8 cellular contexts compared by ENCODE assay signal in the genomic region with DNA sequence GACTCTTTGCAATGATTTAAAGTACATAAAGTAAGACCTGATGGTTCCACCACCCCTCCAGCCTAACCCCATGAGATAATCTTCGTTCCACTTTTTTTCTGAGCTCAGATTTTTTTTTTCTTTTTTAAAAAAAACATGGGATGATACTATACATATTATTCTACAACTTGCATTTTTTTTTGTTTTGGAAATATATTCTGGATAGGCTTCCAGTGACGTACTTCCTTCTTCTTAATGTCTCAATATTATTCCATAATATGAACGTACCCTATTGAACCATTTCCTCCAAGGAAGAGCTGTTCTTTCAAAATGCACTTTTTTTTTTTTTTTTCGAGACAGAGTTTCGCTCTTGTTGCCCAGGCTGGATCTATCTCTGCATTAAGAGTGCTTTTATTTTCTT. TPM values are rescaled to one million over a fixed set of nuclear protein-coding genes. Genes with fewer than 3 reads are reported as not detected.
DNase-seq lines count a peak whose midpoint lies in the region; ATAC-seq and TF ChIP-seq lines count a peak whose summit lies in the region.

No MANE protein-coding gene starts in this region.

- no peaks in the 10 kb centered on the region for H3K9me3 Mint-ChIP-seq in effector memory CD8-positive, alpha-beta T cell

- H3K27me3 ChIP-seq in DOHH2 (ENCODE audit: control insufficient read depth, low read length) = no peaks in the 10 kb centered on the region
- H3K27me3 ChIP-seq in OCI-LY1 (ENCODE audit: insufficient read depth, low read length) = no peaks in the 10 kb centered on the region
- H3K27me3 ChIP-seq in osteoblast (ENCODE audit: insufficient read depth, low read length) = peaks cover 3% of the 10 kb centered on the region
- no peaks in the 10 kb centered on the region for H3K27me3 ChIP-seq in trophoblast cell (ENCODE audit: insufficient read depth, low read length)

- H3K4me1 ChIP-seq in DOHH2 (ENCODE audit: control insufficient read depth, low read length) = peaks cover 25% of the 10 kb centered on the region
- peaks cover 27% of the 10 kb centered on the region for H3K4me1 ChIP-seq in OCI-LY1 (ENCODE audit: insufficient read depth, low read length, severe bottlenecking)
- H3K4me1 ChIP-seq in osteoblast (ENCODE audit: insufficient read depth, low read length) = peaks cover 29% of the 10 kb centered on the region
- H3K4me1 ChIP-seq in trophoblast cell (ENCODE audit: control insufficient read depth in 1 of 2, insufficient read depth in 2 of 2, low read length in 2 of 2) = no peaks in the 10 kb centered on the region

- H4K12ac ChIP-seq in trophoblast cell (ENCODE audit: low read depth, low read length) = no peak overlapping the region

- H3K36me3 Mint-ChIP-seq in effector memory CD8-positive, alpha-beta T cell (ENCODE audit: insufficient read depth) = peaks cover 26% of the 10 kb centered on the region

- no peak overlapping the region for H3K27ac ChIP-seq in DOHH2 (ENCODE audit: low read depth, low read length)
- H3K27ac ChIP-seq in OCI-LY1 (ENCODE audit: low read depth, low read length, poor library complexity, severe bottlenecking) = no peak overlapping the region
- no peak overlapping the region for H3K27ac ChIP-seq in osteoblast (ENCODE audit: low read depth, low read length)
- no peak overlapping the region for H3K27ac ChIP-seq in trophoblast cell (ENCODE audit: low read depth, low read length)

- H3K36me3 ChIP-seq in DOHH2 (ENCODE audit: control insufficient read depth, low read length) (peaks cover 8% of the 10 kb centered on the region), OCI-LY1 (ENCODE audit: insufficient read depth, low read length) (no peaks in the 10 kb centered on the region), osteoblast (ENCODE audit: insufficient read depth, low read length) (no peaks in the 10 kb centered on the region), trophoblast cell (ENCODE audit: control insufficient read depth in 1 of 2, insufficient read depth in 2 of 2, low read length in 2 of 2) (peaks cover 0 to 1% of the 10 kb centered on the region in 2 experiments)

- H3K9me3 ChIP-seq in DOHH2 (ENCODE audit: control insufficient read depth, insufficient read depth, low read length) (no peaks in the 10 kb centered on the region), OCI-LY1 (ENCODE audit: low read length) (no peaks in the 10 kb centered on the region), osteoblast (ENCODE audit: low read depth, low read length) (no peaks in the 10 kb centered on the region), trophoblast cell (ENCODE audit: insufficient read depth, low read depth, low read length) (no peaks in the 10 kb centered on the region)

- H3K4ac ChIP-seq in trophoblast cell (ENCODE audit: low read depth, low read length) = no peak overlapping the region

- no peaks in the 10 kb centered on the region; the same call in 1 of the 2 replicates for H3F3A ChIP-seq in DOHH2 (ENCODE audit: control insufficient read depth, insufficient read depth)
- 0 out of 2 replicates have a peak, but pooled peaks cover 3% of the 10 kb centered on the region for H3F3A ChIP-seq in OCI-LY1 (ENCODE audit: insufficient read depth, low read length)

- H3K9ac ChIP-seq in OCI-LY1 (ENCODE audit: low read length) (peak overlapping the region; percentile 78; the same call in 1 of the 2 replicates), trophoblast cell (ENCODE audit: low read length) (no peak overlapping the region)

- H3K79me1 ChIP-seq in trophoblast cell (ENCODE audit: low read length) = peaks cover 4% of the 10 kb centered on the region

- H3K4me3 ChIP-seq in DOHH2 (ENCODE audit: low read length) = peak overlapping the region; percentile 97
- peak overlapping the region; percentile 81 for H3K4me3 ChIP-seq in OCI-LY1 (ENCODE audit: low read depth, low read length, poor library complexity, severe bottlenecking)
- peak overlapping the region; percentile 98 for H3K4me3 ChIP-seq in osteoblast (ENCODE audit: insufficient read depth, low read length)
- H3K4me3 ChIP-seq in trophoblast cell (ENCODE audit: low read depth, low read length) = no peak overlapping the region

- H4K8ac ChIP-seq in trophoblast cell (ENCODE audit: low read depth, low read length) = no peak overlapping the region

- H3K79me2 ChIP-seq in DOHH2 (ENCODE audit: control insufficient read depth, low read length) = peaks cover 45% of the 10 kb centered on the region
- peaks cover 24% of the 10 kb centered on the region for H3K79me2 ChIP-seq in OCI-LY1 (ENCODE audit: insufficient read depth, low read length)
- peaks cover 42% of the 10 kb centered on the region for H3K79me2 ChIP-seq in osteoblast (ENCODE audit: insufficient read depth, low read length)
- peaks cover 3% of the 10 kb centered on the region for H3K79me2 ChIP-seq in trophoblast cell (ENCODE audit: control insufficient read depth, insufficient read depth, low read length, poor library complexity)

- no peak overlapping the region for H2AK5ac ChIP-seq in trophoblast cell (ENCODE audit: low read length)

- H3K4me2 ChIP-seq in DOHH2 (ENCODE audit: low read length) (peak overlapping the region; percentile 61), OCI-LY1 (ENCODE audit: low read length) (peak overlapping the region; percentile 82), osteoblast (ENCODE audit: insufficient read depth, low read length) (peak overlapping the region; percentile 88), trophoblast cell (ENCODE audit: low read length) (no peak overlapping the region)

- TF ChIP-seq CTCF in DOHH2 (IDR thresholded peaks at IDR 0.05; ENCODE audit: low read depth, low read length, poor library complexity, severe bottlenecking) = no peak
- TF ChIP-seq CTCF in OCI-LY1 (IDR thresholded peaks at IDR 0.05; ENCODE audit: low read length) = no peak
- no peak for TF ChIP-seq CTCF in osteoblast (IDR thresholded peaks at IDR 0.05; ENCODE audit: extremely low read depth, low read depth, low read length)

- no peak overlapping the region for H4K91ac ChIP-seq in trophoblast cell (ENCODE audit: low read depth, low read length)

- H2BK12ac ChIP-seq in trophoblast cell (ENCODE audit: low read length) = no peak overlapping the region

- H3K27me3 Mint-ChIP-seq in effector memory CD8-positive, alpha-beta T cell = no peaks in the 10 kb centered on the region

- H3K9me2 ChIP-seq in DOHH2 (replicated peaks; ENCODE audit: control insufficient read depth, low read length) (no peaks in the 10 kb centered on the region), OCI-LY1 (ENCODE audit: low read depth, low read length) (no peaks in the 10 kb centered on the region)

- H3K4me1 Mint-ChIP-seq in effector memory CD8-positive, alpha-beta T cell (ENCODE audit: low read depth in 2 of 2) = peaks cover 17 to 39% of the 10 kb centered on the region in 2 donors

- no CpG with 5 or more reads among the region's 5 CpGs for WGBS in trophoblast cell (ENCODE audit: extremely low coverage, insufficient coverage, insufficient read length)

- no peak overlapping the region for H2AFZ ChIP-seq in OCI-LY1 (ENCODE audit: low read length)
- no peak overlapping the region for H2AFZ ChIP-seq in osteoblast (ENCODE audit: low read length)
- H2AFZ ChIP-seq in trophoblast cell (ENCODE audit: insufficient read depth, low read length, poor library complexity) = no peak overlapping the region

- no peak overlapping the region for H3K23ac ChIP-seq in trophoblast cell (ENCODE audit: low read length)

- H3K27ac Mint-ChIP-seq in effector memory CD8-positive, alpha-beta T cell = peak overlapping the region; percentile 96 to 97

- H2BK5ac ChIP-seq in trophoblast cell (ENCODE audit: low read depth, low read length, poor library complexity) = no peak overlapping the region

- no peak for ATAC-seq in effector memory CD8-positive, alpha-beta T cell (replicated peaks)
- ATAC-seq in HG03442 (IDR thresholded peaks at IDR 0.05; ENCODE audit: unreplicated experiment) = no peak

- H3K14ac ChIP-seq in trophoblast cell (ENCODE audit: low read length) = no peak overlapping the region

- no peak overlapping the region for H3K18ac ChIP-seq in trophoblast cell (ENCODE audit: low read length)

- H4K20me1 ChIP-seq in DOHH2 (ENCODE audit: control insufficient read depth, insufficient read depth, low read depth, low read length) (no peaks in the 10 kb centered on the region), OCI-LY1 (ENCODE audit: insufficient read depth, low read length) (no peaks in the 10 kb centered on the region), osteoblast (ENCODE audit: insufficient read depth, low read length) (peaks cover 18% of the 10 kb centered on the region)

- DNase-seq in effector memory CD8-positive, alpha-beta T cell = no peak
- DNase-seq in osteoblast (ENCODE audit: insufficient read length, low spot score, missing footprints) = no peak
- no peak for DNase-seq in NCI-H1930 (lab: John Stamatoyannopoulos, UW)
- DNase-seq in trophoblast cell = no peak
- DNase-seq in stimulated activated CD4-positive, alpha-beta T cell treated with anti-CD3 and anti-CD28 coated beads, Interleukin-1b, Interleukin-23, amount 100 ng/mL, for 48 hours = no peak

- no peak overlapping the region for H2BK120ac ChIP-seq in trophoblast cell (ENCODE audit: insufficient read depth, low read length, poor library complexity)

- H3K4me3 Mint-ChIP-seq in effector memory CD8-positive, alpha-beta T cell = peak overlapping the region; percentile 89 to 92

RNA-seq across cellular contexts. Expression of a gene that starts 1.6 kb away (rescaled TPM):
- 43.1 and 44.2 TPM in 2 replicates for total RNA-seq in osteoblast
- 14.7 and 14.8 TPM in 2 replicates for polyA plus RNA-seq in trophoblast cell (2013)
